In genomic region chr15:70170096-70170699, GRCh38 we compare ENCODE assay signal across 14 cellular contexts.
"Had no signal": no experiment of that assay in that cellular context is flagged by ENCODE, and none has a peak within 500 bp of the region (broad histone marks: within the 10 kb centered on the region; RNA-seq: fewer than 3 reads in every experiment).

No MANE protein-coding gene starts in this region.

- H3K36me3 Mint-ChIP-seq: activated naive CD8-positive, alpha-beta T cell treated with anti-CD3 and anti-CD28 coated beads for 36 hours; brain had no signal

- H3K9me3 Mint-ChIP-seq: activated CD4-positive, alpha-beta memory T cell treated with anti-CD3 and anti-CD28 coated beads, Interleukin-2, amount 10 ng/mL, durations not matched to agents 7 days and 5 days; activated naive CD8-positive, alpha-beta T cell treated with anti-CD3 and anti-CD28 coated beads for 36 hours; activated T-cell treated with anti-CD3 and anti-CD28 coated beads, Interleukin-2, amount 50 U/mL, for 72 hours; dendritic cell treated with granulocyte-macrophage colony-stimulating factor and Interleukin-4, amounts not matched to agents 40 ng/mL and 50 ng/mL, for 4 days; nephron; T-helper 1 cell treated with Interleukin-12 subunit alpha and Interleukin-12 subunit beta and Interleukin-4 antibody, amounts not matched to agents 30 μg/mL and 1 μg/mL, for 36 hours had no signal

- H3K27ac ChIP-seq: spleen, stomach, thoracic aorta had no signal

- DNase-seq: activated CD4-positive, alpha-beta memory T cell treated with anti-CD3 and anti-CD28 coated beads, Interleukin-2, amount 10 ng/mL, durations not matched to agents 7 days and 5 days; activated CD4-positive, alpha-beta T cell treated with anti-CD3 and anti-CD28 coated beads for 4 hours; activated gamma-delta T cell; activated naive CD8-positive, alpha-beta T cell treated with anti-CD3 and anti-CD28 coated beads for 36 hours; activated T-cell treated with anti-CD3 and anti-CD28 coated beads, Interleukin-2, amount 50 U/mL, for 72 hours; cerebellar nuclear complex; spleen; stomach had no signal

- H3K4me3 Mint-ChIP-seq: activated CD4-positive, alpha-beta memory T cell treated with anti-CD3 and anti-CD28 coated beads, Interleukin-2, amount 10 ng/mL, durations not matched to agents 7 days and 5 days; activated naive CD8-positive, alpha-beta T cell treated with anti-CD3 and anti-CD28 coated beads for 36 hours; activated T-cell treated with anti-CD3 and anti-CD28 coated beads, Interleukin-2, amount 50 U/mL, for 72 hours; brain; dendritic cell treated with granulocyte-macrophage colony-stimulating factor and Interleukin-4, amounts not matched to agents 40 ng/mL and 50 ng/mL, for 4 days; nephron; T-helper 1 cell treated with Interleukin-12 subunit alpha and Interleukin-12 subunit beta and Interleukin-4 antibody, amounts not matched to agents 30 μg/mL and 1 μg/mL, for 36 hours had no signal

- H3K36me3 ChIP-seq: spleen, stomach, thoracic aorta had no signal

- H3K4me3 ChIP-seq: spleen, stomach, thoracic aorta had no signal

- H3K27me3 Mint-ChIP-seq: activated naive CD8-positive, alpha-beta T cell treated with anti-CD3 and anti-CD28 coated beads for 36 hours had no signal

- H3K4me1 Mint-ChIP-seq: activated naive CD8-positive, alpha-beta T cell treated with anti-CD3 and anti-CD28 coated beads for 36 hours had no signal

- H3K27me3 ChIP-seq: stomach had no signal

- H3K9me3 ChIP-seq: spleen, stomach, thoracic aorta had no signal

- H3K27ac Mint-ChIP-seq: activated CD4-positive, alpha-beta memory T cell treated with anti-CD3 and anti-CD28 coated beads, Interleukin-2, amount 10 ng/mL, durations not matched to agents 7 days and 5 days; activated naive CD8-positive, alpha-beta T cell treated with anti-CD3 and anti-CD28 coated beads for 36 hours; activated T-cell treated with anti-CD3 and anti-CD28 coated beads, Interleukin-2, amount 50 U/mL, for 72 hours; brain; dendritic cell treated with granulocyte-macrophage colony-stimulating factor and Interleukin-4, amounts not matched to agents 40 ng/mL and 50 ng/mL, for 4 days; nephron; T-helper 1 cell treated with Interleukin-12 subunit alpha and Interleukin-12 subunit beta and Interleukin-4 antibody, amounts not matched to agents 30 μg/mL and 1 μg/mL, for 36 hours had no signal

- ATAC-seq: activated T-cell treated with anti-CD3 and anti-CD28 coated beads, Interleukin-2, amount 50 U/mL, for 72 hours; sciatic nerve had no signal
